Comparison of ENCODE assay signal across 11 cellular contexts in genomic region chr15:75891895-75892294, GRCh38. TPM values are rescaled to one million over a fixed set of nuclear protein-coding genes. Genes with fewer than 3 reads are reported as not detected.
DNase-seq lines count a peak whose midpoint lies in the region; ATAC-seq and TF ChIP-seq lines count a peak whose summit lies in the region.
"Had no signal": no experiment of that assay in that cellular context is flagged by ENCODE, and none has a peak within 500 bp of the region (broad histone marks: within the 10 kb centered on the region; RNA-seq: fewer than 3 reads in every experiment).

No MANE protein-coding gene starts in this region.

- peak overlapping the region; percentile 4 for H3K14ac ChIP-seq in trophoblast cell (ENCODE audit: low read length)

- no peak overlapping the region for H2BK12ac ChIP-seq in trophoblast cell (ENCODE audit: low read length)

- H3K27ac ChIP-seq in Panc1 (ENCODE audit: low read length) (no peak overlapping the region), colonic mucosa (peak overlapping the region; percentile 39), trophoblast cell (ENCODE audit: low read depth, low read length) (peak overlapping the region; percentile 98)
- H3K27ac ChIP-seq: thoracic aorta had no signal

- H3K27me3 ChIP-seq in Panc1 (ENCODE audit: control insufficient read depth, insufficient read depth, low read length): no peaks in the 10 kb centered on the region
- H3K27me3 ChIP-seq in colonic mucosa: no peaks in the 10 kb centered on the region
- no peaks in the 10 kb centered on the region for H3K27me3 ChIP-seq in trophoblast cell (ENCODE audit: insufficient read depth, low read length)

- no peak overlapping the region for H4K12ac ChIP-seq in trophoblast cell (ENCODE audit: low read depth, low read length)

- H3K4ac ChIP-seq in trophoblast cell (ENCODE audit: low read depth, low read length): no peak overlapping the region

- POLR2A ChIA-PET in Panc1 (lab: Charles Lee): interaction anchor here (0.7 kb wide), 1 partner anchor 1350 kb away, joined by 5 read pairs; no protein-coding TSS in a partner anchor

- H4K8ac ChIP-seq in trophoblast cell (ENCODE audit: low read depth, low read length): no peak overlapping the region

- no peaks in the 10 kb centered on the region for H3K4me1 ChIP-seq in Panc1 (ENCODE audit: control insufficient read depth, insufficient read depth, low read length)
- H3K4me1 ChIP-seq in colonic mucosa: no peaks in the 10 kb centered on the region
- peaks cover 0 to 4% of the 10 kb centered on the region in 2 experiments for H3K4me1 ChIP-seq in trophoblast cell (ENCODE audit: control insufficient read depth in 1 of 2, insufficient read depth in 2 of 2, low read length in 2 of 2)

- ATAC-seq in Panc1: peak; percentile 73
- ATAC-seq in T-helper 17 cell: no peak

- H3K9me3 ChIP-seq in Panc1 (ENCODE audit: control insufficient read depth, insufficient read depth, low read depth, low read length): no peaks in the 10 kb centered on the region
- no peaks in the 10 kb centered on the region for H3K9me3 ChIP-seq in colonic mucosa
- H3K9me3 ChIP-seq in trophoblast cell (ENCODE audit: insufficient read depth, low read depth, low read length): no peaks in the 10 kb centered on the region
- H3K9me3 ChIP-seq in T-helper 17 cell (ENCODE audit: control insufficient read depth, low read length, poor library complexity, severe bottlenecking): no peaks in the 10 kb centered on the region
- H3K9me3 ChIP-seq: thoracic aorta had no signal

- BruUV-seq in Panc1 (replicated peaks; lab: Mats Ljungman, UMichigan): no TSS peak

- no peaks in the 10 kb centered on the region; the same call in 1 of the 2 replicates for H3K36me3 ChIP-seq in Panc1 (ENCODE audit: control insufficient read depth, insufficient read depth, low read length)
- no peaks in the 10 kb centered on the region for H3K36me3 ChIP-seq in colonic mucosa
- H3K36me3 ChIP-seq in trophoblast cell (ENCODE audit: control insufficient read depth in 1 of 2, insufficient read depth in 2 of 2, low read length in 2 of 2): peaks cover 4 to 7% of the 10 kb centered on the region in 2 experiments
- H3K36me3 ChIP-seq: thoracic aorta had no signal

- H4K91ac ChIP-seq in trophoblast cell (ENCODE audit: low read depth, low read length): no peak overlapping the region

- no peaks in the 10 kb centered on the region for H3K79me2 ChIP-seq in trophoblast cell (ENCODE audit: control insufficient read depth, insufficient read depth, low read length, poor library complexity)

- H3K18ac ChIP-seq in trophoblast cell (ENCODE audit: low read length): no peak overlapping the region

- H2AFZ ChIP-seq in trophoblast cell (ENCODE audit: insufficient read depth, low read length, poor library complexity): no peak overlapping the region

- TF ChIP-seq CTCF in Panc1 (IDR thresholded peaks at IDR 0.05) (no peak), colonic mucosa (IDR thresholded peaks at IDR 0.05) (no peak)

- peaks cover 6% of the 10 kb centered on the region for H3K4me1 Mint-ChIP-seq in T-helper 17 cell

- peaks cover 7% of the 10 kb centered on the region for H3K36me3 Mint-ChIP-seq in T-helper 17 cell (ENCODE audit: low read depth)

- no peak overlapping the region for H2AK5ac ChIP-seq in trophoblast cell (ENCODE audit: low read length)

- H2BK120ac ChIP-seq in trophoblast cell (ENCODE audit: insufficient read depth, low read length, poor library complexity): peak overlapping the region; percentile 38

- no peaks in the 10 kb centered on the region for H3K27me3 Mint-ChIP-seq in T-helper 17 cell

- CTCF ChIA-PET in Panc1 (lab: Charles Lee): no interaction called here

- H3K4me3 Mint-ChIP-seq in T-helper 17 cell: no peak overlapping the region

- H2BK5ac ChIP-seq in trophoblast cell (ENCODE audit: low read depth, low read length, poor library complexity): peak overlapping the region; percentile 45

- H3K9ac ChIP-seq in colonic mucosa (ENCODE audit: low read depth in 2 of 2, low read length in 2 of 2): no peak overlapping the region
- H3K9ac ChIP-seq in trophoblast cell (ENCODE audit: low read length): no peak overlapping the region

- H3K23ac ChIP-seq in trophoblast cell (ENCODE audit: low read length): no peak overlapping the region

- peak overlapping the region; percentile 49 for H3K4me2 ChIP-seq in trophoblast cell (ENCODE audit: low read length)

- DNase-seq in H4 (ENCODE audit: low spot score) (peak; percentile 58), Panc1 (ENCODE audit: low read depth, low spot score) (no peak), colonic mucosa (no peak), trophoblast cell (no peak), T-helper 17 cell (no peak), ecto neural progenitor cell (ENCODE audit: low spot score) (no peak), inferior parietal cortex (ENCODE audit: extremely low spot score) (no peak)
- DNase-seq in central memory CD4-positive, alpha-beta T cell: no peak
- DNase-seq: NCI-H446, right cardiac atrium had no signal

- in situ Hi-C loops in Panc1 (cut with HindIII; ENCODE audit: low pct_unique_long_range_greater_than_20kb, low sequenced_read_pairs): no loop called here

- H3K4me3 ChIP-seq in Panc1 (ENCODE audit: low read depth in 2 of 2, low read length in 2 of 2): no peak overlapping the region
- H3K4me3 ChIP-seq in colonic mucosa: no peak overlapping the region
- no peak overlapping the region for H3K4me3 ChIP-seq in trophoblast cell (ENCODE audit: low read depth, low read length)
- H3K4me3 ChIP-seq: thoracic aorta had no signal

- no peak overlapping the region for H3K27ac Mint-ChIP-seq in T-helper 17 cell

- intact Hi-C loops in Panc1 (cut with micrococcal nuclease; ENCODE audit: unreplicated experiment) (no loop called here), colonic mucosa (cut with DNase I) (no loop called here)

- H3K79me1 ChIP-seq in trophoblast cell (ENCODE audit: low read length): peaks cover 5% of the 10 kb centered on the region

RNA-seq across cellular contexts. Expression of gene FBXO22, which starts 11.8 kb away (rescaled TPM):
- 46.4 and 60.0 TPM in 2 replicates for total RNA-seq in H4 (2014; rRNA removed; shearing (Covaris generic))
- total RNA-seq in Panc1 (2021; ENCODE audit: unreplicated experiment) (65.9 TPM), colonic mucosa (10 to 100 TPM; 30.7 to 40.1 TPM), T-helper 17 cell (1 to 10 TPM; 7.1 to 9.0 TPM)
- 65.8 TPM for polyA plus RNA-seq in Panc1 (2012; ENCODE audit: insufficient read length)
- polyA plus RNA-seq in trophoblast cell (2013): 39.6 and 40.5 TPM in 2 replicates

RNA-seq across cellular contexts. Expression of gene UBE2Q2, which starts 48.6 kb away (rescaled TPM):
- total RNA-seq in H4 (2014; rRNA removed; shearing (Covaris generic)): 26.5 and 26.8 TPM in 2 replicates
- total RNA-seq in Panc1 (2021; ENCODE audit: unreplicated experiment) (39.2 TPM), colonic mucosa (10 to 100 TPM; 16.6 to 25.1 TPM), T-helper 17 cell (10 to 100 TPM; 40.0 to 40.1 TPM)
- 27.5 TPM for polyA plus RNA-seq in Panc1 (2012; ENCODE audit: insufficient read length)
- polyA plus RNA-seq in trophoblast cell (2013): 47.6 and 48.5 TPM in 2 replicates
